In the genomic region with DNA sequence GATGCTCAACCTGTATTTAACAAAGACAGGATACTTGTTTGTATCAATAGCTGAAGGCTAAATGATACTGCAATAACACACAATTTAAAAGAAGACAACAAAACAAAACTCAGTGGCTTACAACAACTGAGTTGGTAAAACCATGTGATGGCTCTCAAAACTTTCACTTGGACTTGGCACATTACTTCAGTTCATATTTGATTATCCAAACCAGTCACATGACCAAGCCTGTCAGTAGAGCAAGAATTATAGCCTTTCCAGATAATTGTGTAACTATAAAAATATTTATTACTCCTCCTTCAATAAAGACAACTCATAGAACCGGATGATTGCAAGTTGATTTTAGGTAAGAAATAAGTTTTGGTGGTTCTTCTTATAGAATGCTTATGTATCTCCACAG, we compare ENCODE assay signal across 18 cellular contexts. TPM values are rescaled to one million over a fixed set of nuclear protein-coding genes. Genes with fewer than 3 reads are reported as not detected.
DNase-seq lines count a peak whose midpoint lies in the region; ATAC-seq and TF ChIP-seq lines count a peak whose summit lies in the region.
"Had no signal": no experiment of that assay in that cellular context is flagged by ENCODE, and none has a peak within 500 bp of the region (broad histone marks: within the 10 kb centered on the region; RNA-seq: fewer than 3 reads in every experiment).

No MANE protein-coding gene starts in this region.

- TF ChIP-seq POLR2A in right lobe of liver (IDR thresholded peaks at IDR 0.05) (no peak), tibial nerve (IDR thresholded peaks at IDR 0.05) (no peak)

- no peak for TF ChIP-seq EP300 in SK-N-SH (IDR thresholded peaks at IDR 0.05; ENCODE audit: borderline replicate concordance in 1 of 2, low read depth in 1 of 2, low read length in 1 of 2)
- TF ChIP-seq EP300 in tibial nerve (IDR thresholded peaks at IDR 0.05), result no peak

- H3K36me3 Mint-ChIP-seq in HFFc6 (ENCODE audit: low read depth), result peaks cover 45% of the 10 kb centered on the region

- TF ChIP-seq RAD21 in SK-N-SH (IDR thresholded peaks at IDR 0.05; ENCODE audit: low read length), result no peak

- intact Hi-C loops in right lobe of liver (cut with DNase I) (no loop called here), left cardiac atrium (cut with DNase I) (no loop called here)

- H3F3A ChIP-seq in SK-N-SH (replicated peaks; ENCODE audit: insufficient read depth), result peaks cover 7% of the 10 kb centered on the region

- 66% methylated on average over 1 of the region's 1 CpG for WGBS in SK-N-SH (ENCODE audit: low lambda C conversion rate)
- WGBS in right lobe of liver (ENCODE audit: insufficient coverage, low coverage, low lambda C conversion rate, missing lambda C conversion rate), result 56% methylated on average over 1 of the region's 1 CpG
- 35 to 50% methylated on average over 1 of the region's 1 CpG for WGBS in tibial nerve, 2 donors

- H3K79me2 ChIP-seq in SK-N-SH (ENCODE audit: insufficient read depth), result peaks cover 4% of the 10 kb centered on the region; the same call in 1 of the 2 replicates

- no peaks in the 10 kb centered on the region for H3K27me3 ChIP-seq in SK-N-SH (ENCODE audit: insufficient read depth)
- no peaks in the 10 kb centered on the region for H3K27me3 ChIP-seq in right lobe of liver
- H3K27me3 ChIP-seq in tibial nerve, result no peaks in the 10 kb centered on the region
- H3K27me3 ChIP-seq: MG63, Peyer's patch had no signal

- H3K27me3 Mint-ChIP-seq in HFFc6 (ENCODE audit: insufficient read depth), result peaks cover 17% of the 10 kb centered on the region
- H3K27me3 Mint-ChIP-seq: CD4-positive, CD25-positive, alpha-beta regulatory T cell had no signal

- no peaks in the 10 kb centered on the region for H3K9me2 ChIP-seq in SK-N-SH

- no peaks in the 10 kb centered on the region for H3K4me1 ChIP-seq in SK-N-SH (ENCODE audit: control insufficient read depth in 1 of 2, insufficient read depth in 2 of 2, low read depth in 1 of 2, low read length in 1 of 2)
- H3K4me1 ChIP-seq in right lobe of liver, result peaks cover 0 to 13% (median 0%) of the 10 kb centered on the region in 4 donors
- H3K4me1 ChIP-seq in tibial nerve, result peaks cover 0 to 7% (median 0%) of the 10 kb centered on the region in 4 donors
- H3K4me1 ChIP-seq: HAP-1, Peyer's patch had no signal

- DNase-seq in HFFc6 (no peak), SK-N-SH (no peak), fibroblast of mammary gland (ENCODE audit: low read depth) (peak; percentile 11), right lobe of liver (no peak), NCI-H2029 (lab: John Stamatoyannopoulos, UW) (no peak), left cardiac atrium (no peak), tibial nerve (ENCODE audit: low spot score in 2 of 2) (no peak)
- DNase-seq: ACHN; Calu3; CD4-positive, CD25-positive, alpha-beta regulatory T cell; DMS79 treated with DMSO at 0.1 percent for 48 hours; KBM-7; MG63; NCI-H1105; NCI-H187; Peyer's patch; Right ventricle myocardium superior had no signal

- H2AFZ ChIP-seq in SK-N-SH (ENCODE audit: low read depth), result no peak overlapping the region

- no peaks in the 10 kb centered on the region for H3K9me3 ChIP-seq in SK-N-SH
- H3K9me3 ChIP-seq in right lobe of liver, result no peaks in the 10 kb centered on the region
- H3K9me3 ChIP-seq in tibial nerve, result no peaks in the 10 kb centered on the region
- H3K9me3 ChIP-seq: HAP-1, MG63, Peyer's patch had no signal

- no peaks in the 10 kb centered on the region; the same call in 1 of the 2 replicates for H3K9me3 Mint-ChIP-seq in HFFc6
- H3K9me3 Mint-ChIP-seq: CD4-positive, CD25-positive, alpha-beta regulatory T cell had no signal

- no peak overlapping the region for H3K27ac ChIP-seq in SK-N-SH (ENCODE audit: low read depth in 2 of 2, low read length in 1 of 2)
- no peak overlapping the region for H3K27ac ChIP-seq in right lobe of liver
- H3K27ac ChIP-seq in tibial nerve, result no peak overlapping the region
- H3K27ac ChIP-seq: Peyer's patch had no signal

- H3K9ac ChIP-seq in SK-N-SH, result no peak overlapping the region

- H3K4me2 ChIP-seq in SK-N-SH, result no peak overlapping the region

- peaks cover 23% of the 10 kb centered on the region for H3K4me1 Mint-ChIP-seq in HFFc6 (ENCODE audit: low read depth)

- peak overlapping the region; percentile 15; the same call in 1 of the 2 replicates for H3K4me3 Mint-ChIP-seq in HFFc6
- H3K4me3 Mint-ChIP-seq: CD4-positive, CD25-positive, alpha-beta regulatory T cell had no signal

- CTCF ChIA-PET in SK-N-SH (lab: Yijun Ruan, JAX), result interaction anchor here (0.6 to 0.9 kb wide), 3 partner anchors 10 to 182 kb away, joined by 3 read pairs; partner anchors contain the start of gene NOB1

- ATAC-seq in right lobe of liver (peak; percentile 52 to 81 (median 66)), left cardiac atrium (no peak)

- POLR2A ChIA-PET in SK-N-SH (lab: Yijun Ruan, JAX), result no interaction called here

- H3K27ac Mint-ChIP-seq in HFFc6, result peak overlapping the region; percentile 49; the same call in 1 of the 2 replicates
- H3K27ac Mint-ChIP-seq: CD4-positive, CD25-positive, alpha-beta regulatory T cell had no signal

- TF ChIP-seq CTCF in HFFc6 (IDR thresholded peaks at IDR 0.05) (no peak), SK-N-SH (IDR thresholded peaks at IDR 0.05) (no peak), fibroblast of mammary gland (conservative IDR thresholded peaks at IDR 0.05; ENCODE audit: control insufficient read depth, insufficient read depth, low read depth, low read length) (no peak), right lobe of liver (IDR thresholded peaks at IDR 0.05) (no peak), tibial nerve (IDR thresholded peaks at IDR 0.05) (no peak)

- no peaks in the 10 kb centered on the region; the same call in 1 of the 2 replicates for H4K20me1 ChIP-seq in SK-N-SH (ENCODE audit: insufficient read depth)

- H3K4me3 ChIP-seq in SK-N-SH (ENCODE audit: low read depth in 2 of 2, low read length in 1 of 2), result no peak overlapping the region
- H3K4me3 ChIP-seq in fibroblast of mammary gland (ENCODE audit: control insufficient read depth, low read depth, low read length), result no peak overlapping the region
- H3K4me3 ChIP-seq in right lobe of liver, result no peak overlapping the region
- H3K4me3 ChIP-seq in tibial nerve, result no peak overlapping the region
- H3K4me3 ChIP-seq: HAP-1, MG63, Peyer's patch had no signal

- H3K36me3 ChIP-seq in SK-N-SH (replicated peaks in 1 of 2; ENCODE audit: control insufficient read depth in 1 of 2, insufficient read depth in 2 of 2, low read length in 1 of 2), result peaks cover 33 to 68% of the 10 kb centered on the region in 2 experiments
- peaks cover 0 to 13% (median 5%) of the 10 kb centered on the region in 4 donors for H3K36me3 ChIP-seq in right lobe of liver
- peaks cover 0 to 54% (median 0%) of the 10 kb centered on the region in 3 donors for H3K36me3 ChIP-seq in tibial nerve

TF ChIP-seq in SK-N-SH, 30 proteins besides CTCF, POLR2A, EP300 and RAD21:
- TF ChIP-seq, protein P1, sequence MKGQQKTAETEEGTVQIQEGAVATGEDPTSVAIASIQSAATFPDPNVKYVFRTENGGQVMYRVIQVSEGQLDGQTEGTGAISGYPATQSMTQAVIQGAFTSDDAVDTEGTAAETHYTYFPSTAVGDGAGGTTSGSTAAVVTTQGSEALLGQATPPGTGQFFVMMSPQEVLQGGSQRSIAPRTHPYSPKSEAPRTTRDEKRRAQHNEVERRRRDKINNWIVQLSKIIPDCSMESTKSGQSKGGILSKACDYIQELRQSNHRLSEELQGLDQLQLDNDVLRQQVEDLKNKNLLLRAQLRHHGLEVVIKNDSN (IDR thresholded peaks at IDR 0.05; ENCODE audit: borderline replicate concordance, low read depth), result peak; percentile 39; the same call in 1 of the 2 replicates
- TF ChIP-seq SIN3A (IDR thresholded peaks at IDR 0.05; ENCODE audit: borderline replicate concordance, low read depth, low read length), result no peak

RNA-seq across cellular contexts. Expression of gene NQO1, which starts 56.8 kb away (rescaled TPM):
- 100 to 1,000 TPM; 248 to 801 (median 737) TPM for total RNA-seq in HFFc6 (2021; fragmentation: NEBNext Ultra II Directional; extraction: Animal tissue kit (Norgen Biotek cat#: 25700))
- polyA plus RNA-seq in SK-N-SH (2012; rRNA removed), result 152 and 162 TPM in 2 replicates
- polyA plus RNA-seq in SK-N-SH (2012; cell fraction: cytosol; rRNA removed), result 124 and 156 TPM in 2 replicates
- 65.3 and 89.9 TPM in 2 replicates for polyA plus RNA-seq in SK-N-SH (2012; cell fraction: nucleus; rRNA removed)
- total RNA-seq in right lobe of liver, result 10 to 100 TPM in 3 of 6 experiments, 1 to 10 TPM in 3; 1.5 to 26.6 (median 8.5) TPM
- total RNA-seq in left cardiac atrium, result 10 to 100 TPM; 36.3 to 50.6 TPM
- 100 to 1,000 TPM in 1 of 4 donors, 10 to 100 TPM in 3; 19.0 to 106 (median 55.0) TPM for total RNA-seq in tibial nerve

Comparison
In these comparisons a context has a peak if more than half of its experiments do, and no peak if none do; other contexts are left out.
1. ATAC-seq: peak in right lobe of liver (4 of 4); none in left cardiac atrium (0 of 2).